Comparison of ENCODE assay signal across 10 cellular contexts in genomic region chr6:122947355-122947754, GRCh38. TPM values are rescaled to one million over a fixed set of nuclear protein-coding genes. Genes with fewer than 3 reads are reported as not detected.
DNase-seq lines count a peak whose midpoint lies in the region; ATAC-seq, FAIRE-seq and TF ChIP-seq lines count a peak whose summit lies in the region.
"Had no signal": no experiment of that assay in that cellular context is flagged by ENCODE, and none has a peak within 500 bp of the region (broad histone marks: within the 10 kb centered on the region; RNA-seq: fewer than 3 reads in every experiment).

No MANE protein-coding gene starts in this region.

- TF ChIP-seq EP300 in HepG2 (IDR thresholded peaks at IDR 0.05; ENCODE audit: low read depth in 2 of 2, low read length in 2 of 2) (no peak), HepG2 (CRISPR knock-in tag; IDR thresholded peaks at IDR 0.05; ENCODE audit: borderline replicate concordance) (no peak)

- POLR2A ChIA-PET in HepG2 (lab: Yijun Ruan, JAX): no interaction called here

- H3K4me1 Mint-ChIP-seq in HFFc6 (ENCODE audit: low read depth): no peaks in the 10 kb centered on the region

- H3K36me3 Mint-ChIP-seq in HFFc6 (ENCODE audit: low read depth): no peaks in the 10 kb centered on the region

- H2AFZ ChIP-seq in HepG2 (ENCODE audit: low read length): no peak overlapping the region

- H3K27ac ChIP-seq in WERI-Rb-1: no peak overlapping the region
- no peak overlapping the region for H3K27ac ChIP-seq in HepG2 (ENCODE audit: extremely low read length, insufficient read depth, low read length)

- TF ChIP-seq RAD21 in HepG2 (CRISPR knock-in tag; IDR thresholded peaks at IDR 0.05): peak; percentile 56; the same call in 1 of the 2 replicates

- no peak overlapping the region for H3K9ac ChIP-seq in HepG2 (ENCODE audit: insufficient read depth, low read depth, low read length)

- TF ChIP-seq CTCF in HFFc6 (IDR thresholded peaks at IDR 0.05): peak; percentile 11; the same call in 1 of the 2 replicates
- TF ChIP-seq CTCF in WERI-Rb-1 (IDR thresholded peaks at IDR 0.05; ENCODE audit: low read depth, low read length): peak; percentile 61
- TF ChIP-seq CTCF in HepG2 (CRISPR knock-in tag; IDR thresholded peaks at IDR 0.05): peak; percentile 45

- peaks cover 32% of the 10 kb centered on the region for H3K9me3 Mint-ChIP-seq in HFFc6

- no peaks in the 10 kb centered on the region for H4K20me1 ChIP-seq in HepG2 (ENCODE audit: insufficient read depth, low read length)

- in situ Hi-C loops in HepG2 (cut with HindIII; ENCODE audit: extremely low pct_ligation_motif_present, low pct_unique_long_range_greater_than_20kb): no loop called here

- ATAC-seq in HepG2 (peak; percentile 68), HG03280 (IDR thresholded peaks at IDR 0.05; ENCODE audit: unreplicated experiment) (no peak)

- H3K27ac Mint-ChIP-seq in HFFc6: no peak overlapping the region

- H3K79me2 ChIP-seq in HepG2 (ENCODE audit: insufficient read depth, low read length): no peaks in the 10 kb centered on the region

- no peak for FAIRE-seq in HepG2 (lab: Jason Lieb, UNC)

- H3K4me1 ChIP-seq in HepG2 (ENCODE audit: insufficient read depth, low read length): no peaks in the 10 kb centered on the region

- H3K4me3 ChIP-seq in WERI-Rb-1 (ENCODE audit: low read depth, low read length) (no peak overlapping the region), HepG2 (replicated peaks in 1 of 3; ENCODE audit: insufficient read depth in 1 of 3, low read depth in 2 of 3, low read length in 3 of 3) (no peak overlapping the region)

- H3K9me3 ChIP-seq in WERI-Rb-1 (ENCODE audit: severe bottlenecking): no peaks in the 10 kb centered on the region
- H3K9me3 ChIP-seq in HepG2 (ENCODE audit: low read length): peaks cover 58% of the 10 kb centered on the region

- no TSS peak for BruUV-seq in HepG2 (replicated peaks; lab: Mats Ljungman, UMichigan)

- no peak overlapping the region for H3K4me3 Mint-ChIP-seq in HFFc6

- H3K27me3 ChIP-seq in WERI-Rb-1 (ENCODE audit: insufficient read depth, low read depth, severe bottlenecking) (no peaks in the 10 kb centered on the region), HepG2 (ENCODE audit: control insufficient read depth in 1 of 2, insufficient read depth in 2 of 2, low read length in 2 of 2) (no peaks in the 10 kb centered on the region)

- H3K36me3 ChIP-seq in WERI-Rb-1: no peaks in the 10 kb centered on the region
- H3K36me3 ChIP-seq in HepG2 (replicated peaks in 1 of 2; ENCODE audit: control insufficient read depth in 1 of 2, insufficient read depth in 2 of 2, low read length in 2 of 2): no peaks in the 10 kb centered on the region

- DNase-seq in DMS114 treated with DMSO at 0.1 percent for 48 hours (lab: John Stamatoyannopoulos, UW; ENCODE audit: unreplicated experiment) (peak; percentile 4), HFFc6 (no peak), WERI-Rb-1 (peak; percentile 39), HepG2 (ENCODE audit: low spot score) (no peak), dedifferentiated amniotic fluid mesenchymal stem cell (ENCODE audit: extremely low spot score) (no peak), SW480 (ENCODE audit: low spot score) (no peak)
- DNase-seq in stimulated activated CD4-positive, alpha-beta T cell treated with anti-CD3 and anti-CD28 coated beads, Interleukin-4, amount 100 ng/mL, for 1 hour: no peak
- DNase-seq: foreskin fibroblast had no signal

- H3K4me2 ChIP-seq in HepG2 (ENCODE audit: low read depth, low read length): no peak overlapping the region

- CTCF ChIA-PET in HepG2 (lab: Yijun Ruan, JAX; ENCODE audit: low intra/inter-chr PET ratio, low total read pairs): interaction anchor here (2.6 kb wide), 1 partner anchor 370 kb away, joined by 19 read pairs; no protein-coding TSS in a partner anchor

- intact Hi-C loops in HepG2 (cut with micrococcal nuclease; ENCODE audit: unreplicated experiment): loop anchor here (1.0 kb wide), 1 partner anchor 369 kb away; no protein-coding TSS in a partner anchor

- H3K27me3 Mint-ChIP-seq in HFFc6 (ENCODE audit: insufficient read depth): no peaks in the 10 kb centered on the region

- no peak for TF ChIP-seq POLR2A in HepG2 (IDR thresholded peaks at IDR 0.05; ENCODE audit: insufficient read depth in 1 of 2, low read depth in 2 of 2, low read length in 2 of 2)

TF ChIP-seq in HepG2, 621 proteins besides CTCF, POLR2A, EP300 and RAD21:
- TF ChIP-seq PCBP2 (optimal IDR thresholded peaks at IDR 0.05; ENCODE audit: low read depth, low read length, poor library complexity, severe bottlenecking): no peak
- TF ChIP-seq SMC3 (IDR thresholded peaks at IDR 0.05; ENCODE audit: low read length): peak; percentile 92
- no peak for TF ChIP-seq CBX1 (IDR thresholded peaks at IDR 0.05; ENCODE audit: low read depth)
- no peak for TF ChIP-seq NR1H2 (CRISPR knock-in tag; IDR thresholded peaks at IDR 0.05; ENCODE audit: borderline replicate concordance, low read depth)
- TF ChIP-seq, protein P1, sequence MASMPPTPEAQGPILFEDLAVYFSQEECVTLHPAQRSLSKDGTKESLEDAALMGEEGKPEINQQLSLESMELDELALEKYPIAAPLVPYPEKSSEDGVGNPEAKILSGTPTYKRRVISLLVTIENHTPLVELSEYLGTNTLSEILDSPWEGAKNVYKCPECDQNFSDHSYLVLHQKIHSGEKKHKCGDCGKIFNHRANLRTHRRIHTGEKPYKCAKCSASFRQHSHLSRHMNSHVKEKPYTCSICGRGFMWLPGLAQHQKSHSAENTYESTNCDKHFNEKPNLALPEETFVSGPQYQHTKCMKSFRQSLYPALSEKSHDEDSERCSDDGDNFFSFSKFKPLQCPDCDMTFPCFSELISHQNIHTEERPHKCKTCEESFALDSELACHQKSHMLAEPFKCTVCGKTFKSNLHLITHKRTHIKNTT (CRISPR knock-in tag; IDR thresholded peaks at IDR 0.05): no peak
- peak; percentile 51 for TF ChIP-seq STAG1 (CRISPR knock-in tag; IDR thresholded peaks at IDR 0.05)
TF ChIP-seq in HepG2: peak in this region for 2.

RNA-seq across cellular contexts. Expression of gene CLVS2, which starts 48.7 kb away (rescaled TPM):
- total RNA-seq in HFFc6 (2021; fragmentation: NEBNext Ultra II Directional; extraction: Animal tissue kit (Norgen Biotek cat#: 25700)): not detected
- not detected in 2 replicates for total RNA-seq in HepG2 (2016; rRNA removed; fragmentation: Illumina TruSeq; extraction: Trizol)
- not detected in 2 replicates for total RNA-seq in HepG2 (2016; cell fraction: cytosol; rRNA removed; fragmentation: Illumina TruSeq; extraction: Trizol; ENCODE audit: low read depth)
- not detected in 2 replicates for total RNA-seq in HepG2 (2016; cell fraction: insoluble cytoplasmic fraction; rRNA removed; fragmentation: Illumina TruSeq; extraction: Trizol)
- total RNA-seq in HepG2 (2016; cell fraction: membrane; rRNA removed; fragmentation: Illumina TruSeq; extraction: Trizol): not detected in 2 replicates
- total RNA-seq in HepG2 (2016; cell fraction: nucleus; rRNA removed; fragmentation: Illumina TruSeq; extraction: Trizol): not detected in 2 replicates
- polyA plus RNA-seq in HepG2 (2011; rRNA removed): not detected in 2 replicates
- not detected in 2 replicates for polyA plus RNA-seq in HepG2 (2011; cell fraction: cytosol; rRNA removed)
- polyA plus RNA-seq in HepG2 (2011; cell fraction: nucleus; rRNA removed): not detected in 2 replicates
- polyA plus RNA-seq in HepG2 (2012): not detected in 2 replicates
- not detected in 2 replicates for polyA plus RNA-seq in HepG2 (2016; cell fraction: cytosol; fragmentation: Illumina TruSeq; extraction: Trizol; ENCODE audit: low read depth)
- polyA plus RNA-seq in HepG2 (2016; cell fraction: insoluble cytoplasmic fraction; fragmentation: Illumina TruSeq; extraction: Trizol; ENCODE audit: low read depth): not detected in 2 replicates
- not detected in 2 replicates for polyA plus RNA-seq in HepG2 (2016; cell fraction: membrane; fragmentation: Illumina TruSeq; extraction: Trizol; ENCODE audit: low read depth)
- not detected in 2 replicates for polyA plus RNA-seq in HepG2 (2016; cell fraction: nucleus; fragmentation: Illumina TruSeq; extraction: Trizol; ENCODE audit: insufficient read depth, low read depth)
- polyA minus RNA-seq in HepG2 (2011; rRNA and poly(A)+ RNA removed; ENCODE audit: low replicate concordance): not detected in 2 replicates
- polyA minus RNA-seq in HepG2 (2011; cell fraction: cytosol; rRNA and poly(A)+ RNA removed): not detected in 2 replicates
- not detected in 2 replicates for polyA minus RNA-seq in HepG2 (2011; cell fraction: nucleus; rRNA and poly(A)+ RNA removed)
- total RNA-seq: renal cortical epithelial cell had no signal

Comparison
In these comparisons a context has a peak if more than half of its experiments do, and no peak if none do; other contexts are left out.
1. DNase-seq: peak in DMS114 treated with DMSO at 0.1 percent for 48 hours (single experiment) and WERI-Rb-1 (single experiment); none in HFFc6 (single experiment), HepG2 (single experiment), dedifferentiated amniotic fluid mesenchymal stem cell (single experiment), stimulated activated CD4-positive, alpha-beta T cell treated with anti-CD3 and anti-CD28 coated beads, Interleukin-4, amount 100 ng/mL, for 1 hour (single experiment) and SW480 (single experiment).
2. CTCF ChIP-seq: peak in every context shown above with its lines; median percentile 61 in WERI-Rb-1; 45 in HepG2; 11 in HFFc6.